In genomic region chr5:104053057-104053666, GRCh38 we compare ENCODE assay signal across 23 cellular contexts.
"Had no signal": no experiment of that assay in that cellular context is flagged by ENCODE, and none has a peak within 500 bp of the region (broad histone marks: within the 10 kb centered on the region; RNA-seq: fewer than 3 reads in every experiment).

No MANE protein-coding gene starts in this region.

- H3K4me3 ChIP-seq: adrenal gland, body of pancreas, colonic mucosa, gastroesophageal sphincter, hepatocyte, left ventricle myocardium inferior, mucosa of descending colon, right lobe of liver, thoracic aorta had no signal

- H3K27ac ChIP-seq: adrenal gland, body of pancreas, colonic mucosa, gastroesophageal sphincter, hepatocyte, left ventricle myocardium inferior, right lobe of liver, thoracic aorta had no signal

- H3K4me2 ChIP-seq: hepatocyte had no signal

- H3K9me3 ChIP-seq: adrenal gland, body of pancreas, colonic mucosa, gastroesophageal sphincter, left ventricle myocardium inferior, mucosa of descending colon, right lobe of liver, thoracic aorta had no signal

- H3K4me1 ChIP-seq: adrenal gland, body of pancreas, colonic mucosa, gastroesophageal sphincter, left ventricle myocardium inferior, right lobe of liver had no signal

- H2AFZ ChIP-seq: hepatocyte had no signal

- DNase-seq: activated B cell treated with CpG ODN at 0.5 μM for 24 hours; activated CD4-positive, alpha-beta T cell treated with anti-CD3 and anti-CD28 coated beads for 36 hours; activated CD8-positive, alpha-beta memory T cell treated with anti-CD3 and anti-CD28 coated beads, Interleukin-2, amount 10 ng/mL, durations not matched to agents 7 days and 5 days; activated CD8-positive, alpha-beta T cell treated with anti-CD3 and anti-CD28 coated beads, Interleukin-2, amount 10 ng/mL, durations not matched to agents 7 days and 5 days; activated naive CD4-positive, alpha-beta T cell; activated T-cell treated with anti-CD3 and anti-CD28 coated beads, Interleukin-2, amount 50 U/mL, for 48 hours; adrenal gland; aorta; body of pancreas; cerebellar nuclear complex; colonic mucosa; effector CD8-positive, alpha-beta T cell; islet precursor cell; left ventricle myocardium inferior; mucosa of descending colon; posterior cingulate gyrus; right lobe of liver; stimulated activated CD4-positive, alpha-beta T cell treated with anti-CD3 and anti-CD28 coated beads, Interleukin-12 subunit alpha, Interleukin-12 subunit beta, amount 100 ng/mL, for 4 hours; stimulated activated CD4-positive, alpha-beta T cell treated with anti-CD3 and anti-CD28 coated beads, Interleukin-4, amount 100 ng/mL, for 1 hour; trophoblast cell had no signal

- H3K79me2 ChIP-seq: hepatocyte had no signal

- H3K27me3 ChIP-seq: adrenal gland, body of pancreas, colonic mucosa, gastroesophageal sphincter, hepatocyte, right lobe of liver had no signal

- H3K36me3 ChIP-seq: adrenal gland, colonic mucosa, gastroesophageal sphincter, left ventricle myocardium inferior, right lobe of liver, thoracic aorta had no signal
